Comparison of ENCODE assay signal across 19 cellular contexts in the genomic region with DNA sequence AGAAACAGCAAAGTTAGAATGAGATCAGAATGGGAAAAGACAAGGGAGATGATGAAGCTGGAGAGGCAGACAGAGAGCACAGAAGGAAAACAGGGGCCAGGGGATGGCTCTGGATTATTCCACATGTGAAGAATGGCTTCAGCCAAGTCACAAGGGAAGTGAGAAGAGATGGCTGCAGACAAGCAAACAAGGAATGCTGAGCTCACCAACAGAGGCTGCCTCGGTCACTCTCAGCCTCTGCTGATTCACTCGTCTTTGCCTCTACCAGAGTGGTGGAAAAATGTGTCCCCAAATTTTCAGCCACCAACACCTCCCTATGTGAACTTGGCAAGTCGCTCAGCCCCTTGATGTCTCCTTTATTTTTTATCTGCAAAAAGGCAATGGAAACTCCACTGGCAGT. TPM values are rescaled to one million over a fixed set of nuclear protein-coding genes. Genes with fewer than 3 reads are reported as not detected.
"Had no signal": no experiment of that assay in that cellular context is flagged by ENCODE, and none has a peak within 500 bp of the region (broad histone marks: within the 10 kb centered on the region; RNA-seq: fewer than 3 reads in every experiment).

No MANE protein-coding gene starts in this region.

- H3K27ac ChIP-seq: colonic mucosa, pancreas, prostate gland, right lobe of liver, spleen had no signal

- H3K4me1 ChIP-seq: colonic mucosa, prostate gland, spleen had no signal

- ATAC-seq: natural killer cell treated with Interleukin-12 subunit alpha and Interleukin-12 subunit beta and Interleukin-15 and Interleukin-18, amount 100 ng/mL, for 72 hours; pancreas; right lobe of liver had no signal

- H3K9me3 Mint-ChIP-seq: mesothelial cell of epicardium; natural killer cell treated with Interleukin-12 subunit alpha and Interleukin-12 subunit beta and Interleukin-15 and Interleukin-18, amount 100 ng/mL, for 72 hours; stimulated activated memory B cell treated with anti-CD40 and anti-IgM and Interleukin-4, amounts not matched to agents 10 μg/mL and 1 μg/mL and 100 μg/mL, for 72 hours; stimulated activated naive CD8-positive, alpha-beta T cell treated with anti-CD3 and anti-CD28 coated beads, Interleukin-15, Interleukin-2, amounts not matched to agents 100 ng/mL and 50 ng/mL, for 24 hours; type B pancreatic cell had no signal

- H3K27ac Mint-ChIP-seq: immature natural killer cell; mesothelial cell of epicardium; natural killer cell treated with Interleukin-12 subunit alpha and Interleukin-12 subunit beta and Interleukin-15 and Interleukin-18, amount 100 ng/mL, for 72 hours; stimulated activated memory B cell treated with anti-CD40 and anti-IgM and Interleukin-4, amounts not matched to agents 10 μg/mL and 1 μg/mL and 100 μg/mL, for 72 hours; stimulated activated naive CD8-positive, alpha-beta T cell treated with anti-CD3 and anti-CD28 coated beads, Interleukin-15, Interleukin-2, amounts not matched to agents 100 ng/mL and 50 ng/mL, for 24 hours; type B pancreatic cell had no signal

- H3K27me3 ChIP-seq: colonic mucosa, pancreas, right lobe of liver had no signal

- H3K4me3 Mint-ChIP-seq: immature natural killer cell; mesothelial cell of epicardium; natural killer cell treated with Interleukin-12 subunit alpha and Interleukin-12 subunit beta and Interleukin-15 and Interleukin-18, amount 100 ng/mL, for 72 hours; stimulated activated memory B cell treated with anti-CD40 and anti-IgM and Interleukin-4, amounts not matched to agents 10 μg/mL and 1 μg/mL and 100 μg/mL, for 72 hours; stimulated activated naive CD8-positive, alpha-beta T cell treated with anti-CD3 and anti-CD28 coated beads, Interleukin-15, Interleukin-2, amounts not matched to agents 100 ng/mL and 50 ng/mL, for 24 hours; type B pancreatic cell had no signal

- H3K36me3 Mint-ChIP-seq: immature natural killer cell; mesothelial cell of epicardium; natural killer cell treated with Interleukin-12 subunit alpha and Interleukin-12 subunit beta and Interleukin-15 and Interleukin-18, amount 100 ng/mL, for 72 hours; stimulated activated memory B cell treated with anti-CD40 and anti-IgM and Interleukin-4, amounts not matched to agents 10 μg/mL and 1 μg/mL and 100 μg/mL, for 72 hours; type B pancreatic cell had no signal

- H3K36me3 ChIP-seq: colonic mucosa, pancreas, prostate gland, right lobe of liver, spleen had no signal

- H3K4me1 Mint-ChIP-seq: immature natural killer cell; stimulated activated memory B cell treated with anti-CD40 and anti-IgM and Interleukin-4, amounts not matched to agents 10 μg/mL and 1 μg/mL and 100 μg/mL, for 72 hours had no signal

- DNase-seq: colonic mucosa; dermis blood vessel endothelial cell; effector CD4-positive, alpha-beta T cell; glutamatergic neuron; immature natural killer cell; pancreas; right lobe of liver; spleen; stimulated activated CD4-positive, alpha-beta T cell treated with anti-CD3 and anti-CD28 coated beads, Interleukin-15, amount 100 ng/mL, for 24 hours; stimulated activated CD4-positive, alpha-beta T cell treated with anti-CD3 and anti-CD28 coated beads, Interleukin-1b, Interleukin-23, amount 100 ng/mL, for 48 hours; stimulated activated CD4-positive, alpha-beta T cell treated with anti-CD3 and anti-CD28 coated beads, Interleukin-4, amount 100 ng/mL, for 24 hours had no signal

- H3K9me3 ChIP-seq: colonic mucosa, pancreas, prostate gland, right lobe of liver, spleen had no signal

- H3K4me3 ChIP-seq: colonic mucosa, pancreas, prostate gland, right lobe of liver, spleen had no signal

RNA-seq across cellular contexts. Expression of a gene that starts 46.7 kb away (rescaled TPM):
- total RNA-seq: dermis blood vessel endothelial cell; myocyte; natural killer cell treated with Interleukin-12 subunit alpha and Interleukin-12 subunit beta and Interleukin-15 and Interleukin-18, amount 100 ng/mL, for 72 hours had no signal
- polyA plus RNA-seq: fibroblast of lung, immature natural killer cell had no signal
